Comparison of ENCODE assay signal across 8 cellular contexts in the genomic region with DNA sequence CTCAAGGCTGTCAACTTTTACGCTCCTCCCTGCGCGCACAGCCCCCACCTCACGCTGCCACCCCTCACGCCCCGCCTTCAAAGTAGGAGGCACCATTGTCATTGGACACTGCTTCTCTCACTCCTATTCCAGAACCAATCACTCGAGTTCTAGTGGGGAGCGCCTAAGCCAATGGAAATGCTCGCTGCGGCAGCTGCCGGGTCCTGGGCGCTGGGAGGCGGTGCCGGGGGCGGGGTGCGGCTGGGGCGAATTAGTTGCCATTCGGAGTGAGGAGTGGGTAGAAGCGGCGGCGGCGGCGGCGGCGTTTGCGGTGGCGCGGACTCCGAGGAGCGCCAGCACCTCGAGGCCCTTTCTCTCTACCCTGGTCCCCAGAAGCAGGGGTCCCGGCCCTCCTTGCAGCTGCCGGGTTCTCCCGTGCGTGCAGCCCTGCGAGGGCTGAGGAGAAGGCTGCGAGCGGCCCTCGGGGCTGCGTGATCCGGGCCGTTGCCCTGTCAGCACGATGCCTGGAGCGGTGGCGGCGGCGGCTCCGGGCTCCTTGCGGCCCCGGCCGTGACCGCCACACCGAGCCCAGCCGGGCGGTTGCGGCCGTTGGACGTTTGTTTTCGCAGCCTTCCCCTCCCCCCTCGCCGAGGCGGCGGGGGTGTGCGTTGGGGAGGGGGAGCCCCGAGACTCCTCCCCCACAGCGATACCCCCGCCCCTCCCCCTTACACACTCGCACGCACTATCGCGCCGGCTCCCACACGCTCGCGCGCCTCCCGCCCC.
A peak's percentile ranks its signal among the peaks of the same experiment; 100 is the strongest.
DNase-seq lines count a peak whose midpoint lies in the region; ATAC-seq and TF ChIP-seq lines count a peak whose summit lies in the region.

A gene (plus strand): TSS at position 253 of the 762 bp plus-strand sequence. CDS start 555 bp downstream, outside the sequence.

- DNase-seq in AG09319 (ENCODE audit: extremely low read depth, low read depth) (peak; percentile 85), NCI-H446 treated with DMSO at 0.1 percent for 48 hours (lab: John Stamatoyannopoulos, UW) (peak; percentile 97), cerebellar cortex (ENCODE audit: low spot score) (peak; percentile 99), islet precursor cell (peak; percentile 99)
- peak; percentile 93 to 95 (median 95) for DNase-seq in stimulated activated CD4-positive, alpha-beta T cell treated with anti-CD3 and anti-CD28 coated beads, Interleukin-12 subunit alpha, Interleukin-12 subunit beta, amount 100 ng/mL, for 48 hours (ENCODE audit: low read depth in 2 of 3, low spot score in 1 of 3)

- TF ChIP-seq CTCF in AG09319 (IDR thresholded peaks at IDR 0.05; ENCODE audit: low read depth, low read length): no peak

- ATAC-seq in GM19035 (IDR thresholded peaks at IDR 0.05; ENCODE audit: unreplicated experiment) (peak; percentile 78), HG03354 (IDR thresholded peaks at IDR 0.05; ENCODE audit: poor library complexity, severe bottlenecking, unreplicated experiment) (peak; percentile 85)
- peak; percentile 94 for ATAC-seq in activated CD4-positive, CD25-positive, alpha-beta regulatory T cell treated with anti-CD3 and anti-CD28 coated beads, Interleukin-2, amount 50 U/mL, for 24 hours

Comparison
In these comparisons a context has a peak if more than half of its experiments do, and no peak if none do; other contexts are left out.
1. Peak in every context shown above with its lines: DNase-seq and ATAC-seq.